ENCODE assay signal across 20 cellular contexts in genomic region chr5:171781744-171782143, GRCh38. TPM values are rescaled to one million over a fixed set of nuclear protein-coding genes. Genes with fewer than 3 reads are reported as not detected.
"Had no signal": no experiment of that assay in that cellular context is flagged by ENCODE, and none has a peak within 500 bp of the region (broad histone marks: within the 10 kb centered on the region; RNA-seq: fewer than 3 reads in every experiment).

No MANE protein-coding gene starts in this region.

RNA-seq across cellular contexts. Expression of gene SMIM23, which starts 3.9 kb away (rescaled TPM):
- total RNA-seq: naive thymus-derived CD4-positive, alpha-beta T cell; natural killer cell; occipital lobe; osteoblast; pancreas; posterior vena cava; prostate gland; pulmonary artery endothelial cell; right atrium auricular region; sciatic nerve; smooth muscle cell; spleen; suprapubic skin; thoracic aorta; thyroid gland; tibial nerve; upper lobe of left lung; ureter; vagina had no signal
- polyA plus RNA-seq: naive thymus-derived CD4-positive, alpha-beta T cell; neural cell; pancreas; smooth muscle cell; spleen had no signal
